ENCODE assay signal across 9 cellular contexts in genomic region chr20:4519530-4519929, GRCh38.
DNase-seq lines count a peak whose midpoint lies in the region; ATAC-seq, FAIRE-seq and TF ChIP-seq lines count a peak whose summit lies in the region.
"Had no signal": no experiment of that assay in that cellular context is flagged by ENCODE, and none has a peak within 500 bp of the region (broad histone marks: within the 10 kb centered on the region; RNA-seq: fewer than 3 reads in every experiment).

No MANE protein-coding gene starts in this region.

- H3K27me3 ChIP-seq in SU-DHL-6 (ENCODE audit: low read length), result no peaks in the 10 kb centered on the region

- no peaks in the 10 kb centered on the region for H3K36me3 ChIP-seq in SU-DHL-6 (ENCODE audit: low read length)

- H3K9me3 ChIP-seq in SU-DHL-6 (ENCODE audit: insufficient read depth, low read length), result no peaks in the 10 kb centered on the region

- H3K4me3 ChIP-seq in SU-DHL-6 (ENCODE audit: insufficient read depth, low read length, poor library complexity, severe bottlenecking), result no peak overlapping the region

- H3F3A ChIP-seq in SU-DHL-6 (ENCODE audit: insufficient read depth), result no peaks in the 10 kb centered on the region

- ATAC-seq in GM21528 (IDR thresholded peaks at IDR 0.05; ENCODE audit: low FRiP score, unreplicated experiment), result no peak
- ATAC-seq in HG03280 (IDR thresholded peaks at IDR 0.05; ENCODE audit: unreplicated experiment), result no peak

- no peaks in the 10 kb centered on the region for H3K9me2 ChIP-seq in SU-DHL-6 (replicated peaks; ENCODE audit: insufficient read depth, low read length)

- no peak overlapping the region for H3K27ac ChIP-seq in SU-DHL-6 (ENCODE audit: low read depth, low read length)

- no peak overlapping the region for H3K9ac ChIP-seq in SU-DHL-6 (ENCODE audit: low read length)

- no peak for FAIRE-seq in GM12892 (lab: Jason Lieb, UNC)

- TF ChIP-seq CTCF in SU-DHL-6 (IDR thresholded peaks at IDR 0.05; ENCODE audit: insufficient read depth, low read length, poor library complexity, severe bottlenecking), result peak; percentile 30

- H3K4me2 ChIP-seq in SU-DHL-6 (ENCODE audit: low read depth, low read length, poor library complexity, severe bottlenecking), result no peak overlapping the region

- TF ChIP-seq POLR2A in GM12892 (IDR thresholded peaks at IDR 0.05; ENCODE audit: low read depth, low read length), result no peak

- no peaks in the 10 kb centered on the region for H3K79me2 ChIP-seq in SU-DHL-6 (ENCODE audit: insufficient read depth, low read length)

- in situ Hi-C loops in ACHN (cut with HindIII; ENCODE audit: low pct_ligation_motif_present, low pct_unique_long_range_greater_than_20kb, low sequenced_read_pairs), result no loop called here

- DNase-seq in ACHN (peak; percentile 39), GM12892 (ENCODE audit: insufficient read length) (peak; percentile 17), iPS DF 19.7 (ENCODE audit: low read depth, low spot score) (peak; percentile 9), middle frontal gyrus (ENCODE audit: extremely low spot score, low spot score) (no peak), HK-2 (ENCODE audit: unreplicated experiment) (no peak)
- DNase-seq: activated naive CD4-positive, alpha-beta T cell had no signal

- no peak overlapping the region for H2AFZ ChIP-seq in SU-DHL-6 (ENCODE audit: low read depth, low read length, severe bottlenecking)

- H4K20me1 ChIP-seq in SU-DHL-6 (ENCODE audit: low read depth, low read length), result no peaks in the 10 kb centered on the region

Comparison
In these comparisons a context has a peak if more than half of its experiments do, and no peak if none do; other contexts are left out.
1. DNase-seq: peak in ACHN (single experiment), GM12892 (single experiment) and iPS DF 19.7 (single experiment); none in middle frontal gyrus (single experiment) and HK-2 (single experiment).